1 cellular context compared by ENCODE assay signal in genomic region chr20:51387125-51387865, GRCh38.
TF ChIP-seq lines count a peak whose summit lies in the region.

No MANE protein-coding gene starts in this region.

TF ChIP-seq in HepG2, 621 proteins besides CTCF, POLR2A, EP300 and RAD21 (continued from another document):
- no peak for TF ChIP-seq ZBTB26 (CRISPR knock-in tag; IDR thresholded peaks at IDR 0.05; ENCODE audit: borderline replicate concordance)
